Comparison of ENCODE assay signal across 11 cellular contexts in the genomic region with DNA sequence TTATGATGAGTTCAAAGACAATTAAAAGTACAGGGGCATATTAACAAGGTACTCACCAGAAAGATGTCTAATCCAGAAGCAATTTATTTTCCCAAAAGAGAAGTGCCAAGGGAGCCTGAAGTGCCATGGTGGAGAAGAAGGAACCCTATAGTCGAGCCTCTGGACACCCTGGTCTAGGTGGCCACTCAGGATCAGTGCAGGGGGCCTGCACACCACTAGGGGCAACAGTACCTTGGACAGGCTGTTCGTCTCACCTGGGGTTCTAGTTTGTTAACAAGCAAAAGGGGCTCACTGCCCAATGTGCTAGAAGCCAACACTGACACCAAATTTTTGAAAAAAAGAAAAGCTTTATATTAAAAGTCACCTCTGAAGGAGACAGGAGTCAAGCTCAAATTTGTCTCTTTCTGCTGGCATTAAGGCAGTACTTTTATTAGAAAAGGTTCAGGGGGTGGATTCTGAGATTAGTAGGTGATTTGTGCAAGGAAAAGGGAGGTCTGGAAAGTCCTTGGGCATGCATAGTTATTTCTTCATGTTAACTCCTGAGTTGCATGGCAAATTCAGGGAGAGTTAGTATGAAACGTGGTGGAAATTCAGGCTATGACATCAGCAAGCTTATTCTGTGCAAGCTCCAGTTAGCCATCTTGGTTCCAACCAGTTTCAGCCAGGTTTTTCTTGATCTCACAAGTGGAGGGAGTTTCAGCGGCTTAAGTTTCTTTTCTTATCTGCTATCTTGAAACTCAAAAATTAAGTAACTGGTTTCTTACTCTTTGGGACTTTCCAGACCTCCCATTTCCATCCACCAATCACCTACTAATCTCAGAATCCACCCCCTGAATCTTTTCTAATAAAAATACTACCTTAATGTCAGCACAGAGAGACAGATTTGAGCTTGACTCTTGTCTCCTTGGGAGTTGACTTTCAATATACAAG. TPM values are rescaled to one million over a fixed set of nuclear protein-coding genes. Genes with fewer than 3 reads are reported as not detected.
DNase-seq lines count a peak whose midpoint lies in the region; ATAC-seq and TF ChIP-seq lines count a peak whose summit lies in the region.
"Had no signal": no experiment of that assay in that cellular context is flagged by ENCODE, and none has a peak within 500 bp of the region (broad histone marks: within the 10 kb centered on the region; RNA-seq: fewer than 3 reads in every experiment).

No MANE protein-coding gene starts in this region.

- intact Hi-C loops in Calu3 (cut with micrococcal nuclease; ENCODE audit: unreplicated experiment), result no loop called here
- intact Hi-C loops in left lung (cut with DNase I), result no loop called here

- H3K27me3 Mint-ChIP-seq in Calu3 (ENCODE audit: unreplicated experiment), result peaks cover 58% of the 10 kb centered on the region

- H2AFZ ChIP-seq in DND-41 (ENCODE audit: low read depth, low read length) (no peak overlapping the region), Loucy (ENCODE audit: low read length) (no peak overlapping the region)
- H2AFZ ChIP-seq: parathyroid adenoma had no signal

- H3K9me3 Mint-ChIP-seq in Calu3 (ENCODE audit: low read depth, unreplicated experiment), result no peaks in the 10 kb centered on the region
- H3K9me3 Mint-ChIP-seq: brain had no signal

- no peaks in the 10 kb centered on the region for H3K4me1 Mint-ChIP-seq in Calu3 (ENCODE audit: low read depth, unreplicated experiment)

- CTCF ChIA-PET in Calu3 (lab: Charles Lee), result no interaction called here

- no peak for DNase-seq in DND-41
- DNase-seq in Calu3, result no peak
- no peak for DNase-seq in left lung
- no peak for DNase-seq in NCI-H345 (lab: John Stamatoyannopoulos, UW)
- no peak for DNase-seq in NOMO-1 treated with dmso at 0.1 percent for 144 hours (lab: John Stamatoyannopoulos, UW; ENCODE audit: unreplicated experiment)

- H3K4me3 Mint-ChIP-seq in Calu3 (ENCODE audit: low read depth, unreplicated experiment), result no peak overlapping the region
- H3K4me3 Mint-ChIP-seq: brain had no signal

- H3K27ac ChIP-seq in DND-41 (ENCODE audit: low read length), result no peak overlapping the region
- no peak overlapping the region for H3K27ac ChIP-seq in left lung
- H3K27ac ChIP-seq: parathyroid adenoma had no signal

- ATAC-seq in DND-41 (ENCODE audit: insufficient read depth, low read depth) (no peak), GM18870 (IDR thresholded peaks at IDR 0.05; ENCODE audit: unreplicated experiment) (peak; percentile 70), HG02623 (IDR thresholded peaks at IDR 0.05; ENCODE audit: unreplicated experiment) (peak; percentile 60), left lung (no peak)

- H3K27me3 ChIP-seq in DND-41 (ENCODE audit: insufficient read depth, low read length, poor library complexity) (peaks cover 18% of the 10 kb centered on the region), Loucy (ENCODE audit: insufficient read depth, low read length, poor library complexity, severe bottlenecking) (no peaks in the 10 kb centered on the region), left lung (no peaks in the 10 kb centered on the region)

- H3K4me3 ChIP-seq in DND-41 (ENCODE audit: low read depth in 1 of 2, low read length in 2 of 2) (no peak overlapping the region), Loucy (ENCODE audit: low read length, poor library complexity, severe bottlenecking) (no peak overlapping the region), left lung (no peak overlapping the region)

- H3K36me3 Mint-ChIP-seq in Calu3 (ENCODE audit: insufficient read depth, unreplicated experiment), result no peaks in the 10 kb centered on the region
- H3K36me3 Mint-ChIP-seq: brain had no signal

- no peaks in the 10 kb centered on the region for H3K9me2 ChIP-seq in Loucy (replicated peaks; ENCODE audit: low read depth, low read length)

- H3K36me3 ChIP-seq in DND-41 (ENCODE audit: insufficient read depth, low read length) (no peaks in the 10 kb centered on the region), Loucy (ENCODE audit: insufficient read depth, low read length) (no peaks in the 10 kb centered on the region), left lung (no peaks in the 10 kb centered on the region)

- peak; percentile 9 for TF ChIP-seq CTCF in DND-41 (IDR thresholded peaks at IDR 0.05; ENCODE audit: borderline replicate concordance, extremely low read depth, low read length, poor library complexity, severe bottlenecking)
- peak; percentile 54 for TF ChIP-seq CTCF in Loucy (conservative IDR thresholded peaks at IDR 0.05; ENCODE audit: low read length)
- no peak for TF ChIP-seq CTCF in Calu3 (IDR thresholded peaks at IDR 0.05; ENCODE audit: unreplicated experiment)
- TF ChIP-seq CTCF in left lung (IDR thresholded peaks at IDR 0.05), result no peak

- no peaks in the 10 kb centered on the region for H3F3A ChIP-seq in Loucy (ENCODE audit: low read depth)

- H3K9ac ChIP-seq in DND-41 (ENCODE audit: low read depth, low read length), result no peak overlapping the region
- no peak overlapping the region for H3K9ac ChIP-seq in Loucy (ENCODE audit: low read depth, low read length, poor library complexity, severe bottlenecking)
- H3K9ac ChIP-seq: parathyroid adenoma had no signal

- H4K20me1 ChIP-seq in DND-41 (ENCODE audit: insufficient read depth, low read length) (no peaks in the 10 kb centered on the region), Loucy (ENCODE audit: insufficient read depth, low read length, poor library complexity, severe bottlenecking) (no peaks in the 10 kb centered on the region)

- no peak overlapping the region for H3K27ac Mint-ChIP-seq in Calu3 (ENCODE audit: unreplicated experiment)
- H3K27ac Mint-ChIP-seq: brain had no signal

- no peaks in the 10 kb centered on the region for H3K4me1 ChIP-seq in DND-41 (ENCODE audit: insufficient read depth, low read length)
- no peaks in the 10 kb centered on the region for H3K4me1 ChIP-seq in Loucy (ENCODE audit: insufficient read depth, low read length, poor library complexity, severe bottlenecking)
- H3K4me1 ChIP-seq in left lung, result no peaks in the 10 kb centered on the region
- H3K4me1 ChIP-seq: parathyroid adenoma had no signal

- H3K9me3 ChIP-seq in DND-41 (ENCODE audit: insufficient read depth, low read length, severe bottlenecking), result no peaks in the 10 kb centered on the region
- H3K9me3 ChIP-seq in Loucy (ENCODE audit: insufficient read depth, low read depth, low read length), result no peaks in the 10 kb centered on the region
- no peaks in the 10 kb centered on the region for H3K9me3 ChIP-seq in left lung

- H3K79me2 ChIP-seq in DND-41 (ENCODE audit: insufficient read depth, low read length) (no peaks in the 10 kb centered on the region), Loucy (ENCODE audit: insufficient read depth, low read length) (no peaks in the 10 kb centered on the region)
- H3K79me2 ChIP-seq: parathyroid adenoma had no signal

- BruUV-seq in Calu3 (replicated peaks; lab: Mats Ljungman, UMichigan), result no TSS peak

- no peak overlapping the region for H3K4me2 ChIP-seq in DND-41 (ENCODE audit: insufficient read depth, low read length)
- no peak overlapping the region for H3K4me2 ChIP-seq in Loucy (ENCODE audit: low read depth, low read length, poor library complexity, severe bottlenecking)

RNA-seq across cellular contexts. Expression of a gene that starts 0.9 kb away (rescaled TPM):
- total RNA-seq in Calu3 (2022), result not detected in 2 replicates
- total RNA-seq in left lung, result not detected
- total RNA-seq: M059J had no signal

Comparison
In these comparisons a context has a peak if more than half of its experiments do, and no peak if none do; other contexts are left out.
1. ATAC-seq: peak in GM18870 (single experiment) and HG02623 (single experiment); none in DND-41 (single experiment) and left lung (single experiment).
2. CTCF ChIP-seq: peak in DND-41 (single experiment) and Loucy (single experiment); none in Calu3 (single experiment) and left lung (0 of 2).